ENCODE assay signal across 8 cellular contexts in the genomic region with DNA sequence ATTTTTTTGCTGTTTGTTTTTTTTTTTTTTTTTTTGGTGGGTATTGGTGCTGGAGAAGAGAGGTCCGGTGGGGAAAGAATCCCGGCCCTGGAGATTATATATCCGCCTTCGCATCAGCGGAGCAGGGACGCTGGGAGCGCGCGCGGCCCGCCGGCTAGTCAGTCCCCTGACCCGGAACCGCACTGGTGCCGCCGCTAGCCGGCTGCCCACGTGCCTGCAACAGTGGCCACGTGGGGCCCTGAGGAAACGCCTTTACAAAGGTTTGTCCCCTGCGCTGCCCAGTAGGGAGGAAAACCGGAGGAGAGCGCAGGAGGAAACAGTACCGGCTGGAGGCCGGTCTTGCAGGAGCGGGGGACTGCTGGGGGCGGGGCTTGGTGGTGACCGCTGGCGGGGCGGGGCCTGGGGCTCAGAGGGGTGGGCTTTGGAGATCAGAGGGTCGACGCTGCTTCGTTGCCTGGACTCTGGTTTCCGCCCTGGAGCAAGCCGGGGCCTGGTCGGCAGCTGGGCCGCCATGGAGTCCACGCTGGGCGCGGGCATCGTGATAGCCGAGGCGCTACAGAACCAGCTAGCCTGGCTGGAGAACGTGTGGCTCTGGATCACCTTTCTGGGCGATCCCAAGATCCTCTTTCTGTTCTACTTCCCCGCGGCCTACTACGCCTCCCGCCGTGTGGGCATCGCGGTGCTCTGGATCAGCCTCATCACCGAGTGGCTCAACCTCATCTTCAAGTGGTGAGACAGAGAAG. TPM values are rescaled to one million over a fixed set of nuclear protein-coding genes. Genes with fewer than 3 reads are reported as not detected.
DNase-seq lines count a peak whose midpoint lies in the region; ATAC-seq and TF ChIP-seq lines count a peak whose summit lies in the region.

A gene with protein sequence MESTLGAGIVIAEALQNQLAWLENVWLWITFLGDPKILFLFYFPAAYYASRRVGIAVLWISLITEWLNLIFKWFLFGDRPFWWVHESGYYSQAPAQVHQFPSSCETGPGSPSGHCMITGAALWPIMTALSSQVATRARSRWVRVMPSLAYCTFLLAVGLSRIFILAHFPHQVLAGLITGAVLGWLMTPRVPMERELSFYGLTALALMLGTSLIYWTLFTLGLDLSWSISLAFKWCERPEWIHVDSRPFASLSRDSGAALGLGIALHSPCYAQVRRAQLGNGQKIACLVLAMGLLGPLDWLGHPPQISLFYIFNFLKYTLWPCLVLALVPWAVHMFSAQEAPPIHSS (plus strand): TSS at position 281 of the 743 bp plus-strand sequence. CDS start 231 bp downstream, at position 512.

- peak within 1 kb of the TSS; percentile 95 for H3K27ac Mint-ChIP-seq in activated CD4-positive, alpha-beta T cell treated with anti-CD3 and anti-CD28 coated beads, Interleukin-2, amount 10 ng/mL, durations not matched to agents 7 days and 5 days
- H3K27ac Mint-ChIP-seq in dendritic cell treated with granulocyte-macrophage colony-stimulating factor and Interleukin-4, amounts not matched to agents 40 ng/mL and 50 ng/mL, for 4 days = peak within 1 kb of the TSS; percentile 99

- peaks cover 3% of the 10 kb centered on the region; the same call in 1 of the 2 replicates for H3K4me1 ChIP-seq in BE2C
- peaks cover 20 to 47% of the 10 kb centered on the region in 2 donors for H3K4me1 ChIP-seq in left lung

- peak; percentile 99 for DNase-seq in BE2C
- peak; percentile 94 for DNase-seq in GM19238 (ENCODE audit: insufficient read length, low spot score)
- peak; percentile 98 to 99 for DNase-seq in NCI-H526 (lab: John Stamatoyannopoulos, UW)
- peak; percentile 82 for DNase-seq in activated CD4-positive, alpha-beta T cell treated with anti-CD3 and anti-CD28 coated beads, Interleukin-2, amount 10 ng/mL, durations not matched to agents 7 days and 5 days
- DNase-seq in left lung = peak; percentile 96 to 98
- peak; percentile 78 to 83 for DNase-seq in stimulated activated CD4-positive, alpha-beta T cell treated with anti-CD3 and anti-CD28 coated beads, Interleukin-2, amount 100 ng/mL, for 48 hours

- H3K36me3 Mint-ChIP-seq in activated CD4-positive, alpha-beta T cell treated with anti-CD3 and anti-CD28 coated beads, Interleukin-2, amount 10 ng/mL, durations not matched to agents 7 days and 5 days (ENCODE audit: low read depth) = peaks cover 3% of the 10 kb centered on the region
- H3K36me3 Mint-ChIP-seq in dendritic cell treated with granulocyte-macrophage colony-stimulating factor and Interleukin-4, amounts not matched to agents 40 ng/mL and 50 ng/mL, for 4 days (ENCODE audit: low read depth) = peaks cover 43% of the 10 kb centered on the region

- H3K9me3 Mint-ChIP-seq in activated CD4-positive, alpha-beta T cell treated with anti-CD3 and anti-CD28 coated beads, Interleukin-2, amount 10 ng/mL, durations not matched to agents 7 days and 5 days = no peaks in the 10 kb centered on the region
- no peaks in the 10 kb centered on the region for H3K9me3 Mint-ChIP-seq in dendritic cell treated with granulocyte-macrophage colony-stimulating factor and Interleukin-4, amounts not matched to agents 40 ng/mL and 50 ng/mL, for 4 days

- peak; percentile 49 for ATAC-seq in HG03457 (IDR thresholded peaks at IDR 0.05; ENCODE audit: unreplicated experiment)
- ATAC-seq in left lung = peak; percentile 91

- CTCF ChIA-PET in activated CD4-positive, alpha-beta T cell treated with anti-CD3 and anti-CD28 coated beads, Interleukin-2, amount 10 ng/mL, durations not matched to agents 7 days and 5 days (lab: Charles Lee) = no interaction called here

- H3K27me3 ChIP-seq in BE2C (no peaks in the 10 kb centered on the region), left lung (no peaks in the 10 kb centered on the region)

- H3K9me3 ChIP-seq in BE2C (no peaks in the 10 kb centered on the region), left lung (no peaks in the 10 kb centered on the region)

- POLR2A ChIA-PET in activated CD4-positive, alpha-beta T cell treated with anti-CD3 and anti-CD28 coated beads, Interleukin-2, amount 10 ng/mL, durations not matched to agents 7 days and 5 days (lab: Charles Lee) = no interaction called here

- peak within 1 kb of the TSS; percentile 86 for H3K4me3 Mint-ChIP-seq in activated CD4-positive, alpha-beta T cell treated with anti-CD3 and anti-CD28 coated beads, Interleukin-2, amount 10 ng/mL, durations not matched to agents 7 days and 5 days
- peak within 1 kb of the TSS; percentile 84 for H3K4me3 Mint-ChIP-seq in dendritic cell treated with granulocyte-macrophage colony-stimulating factor and Interleukin-4, amounts not matched to agents 40 ng/mL and 50 ng/mL, for 4 days

- peaks cover 16% of the 10 kb centered on the region for H3K36me3 ChIP-seq in BE2C
- peaks cover 0 to 18% of the 10 kb centered on the region in 2 donors for H3K36me3 ChIP-seq in left lung

- H3K4me1 Mint-ChIP-seq in activated CD4-positive, alpha-beta T cell treated with anti-CD3 and anti-CD28 coated beads, Interleukin-2, amount 10 ng/mL, durations not matched to agents 7 days and 5 days = peaks cover 44% of the 10 kb centered on the region
- H3K4me1 Mint-ChIP-seq in dendritic cell treated with granulocyte-macrophage colony-stimulating factor and Interleukin-4, amounts not matched to agents 40 ng/mL and 50 ng/mL, for 4 days (ENCODE audit: low read depth) = peaks cover 64% of the 10 kb centered on the region

- no peaks in the 10 kb centered on the region for H3K27me3 Mint-ChIP-seq in activated CD4-positive, alpha-beta T cell treated with anti-CD3 and anti-CD28 coated beads, Interleukin-2, amount 10 ng/mL, durations not matched to agents 7 days and 5 days
- H3K27me3 Mint-ChIP-seq in dendritic cell treated with granulocyte-macrophage colony-stimulating factor and Interleukin-4, amounts not matched to agents 40 ng/mL and 50 ng/mL, for 4 days = no peaks in the 10 kb centered on the region

- intact Hi-C loops in dendritic cell treated with granulocyte-macrophage colony-stimulating factor and Interleukin-4, amounts not matched to agents 40 ng/mL and 50 ng/mL, for 4 days (cut with micrococcal nuclease) = loop anchor here (2.0 kb wide), 2 partner anchors 28 to 64 kb away; no protein-coding TSS in a partner anchor
- intact Hi-C loops in left lung (cut with DNase I) = no loop called here

- 0 out of 2 replicates have a peak, but pooled peaks have one; percentile 5 for TF ChIP-seq CTCF in BE2C (IDR thresholded peaks at IDR 0.05; ENCODE audit: low read depth, low read length)
- TF ChIP-seq CTCF in left lung (IDR thresholded peaks at IDR 0.05) = no peak

- peak within 1 kb of the TSS; percentile 87 to 91 for H3K27ac ChIP-seq in left lung

- H3K4me3 ChIP-seq in BE2C (ENCODE audit: low read depth, low read length) = peak within 1 kb of the TSS; percentile 79
- H3K4me3 ChIP-seq in left lung = peak within 1 kb of the TSS; percentile 57 to 75

RNA-seq across cellular contexts. Expression of the gene that starts here (rescaled TPM):
- 92.3 TPM for polyA plus RNA-seq in BE2C (2012; ENCODE audit: insufficient read depth, insufficient read length, low read depth)
- 10 to 100 TPM; 18.1 to 25.2 TPM for total RNA-seq in activated CD4-positive, alpha-beta T cell treated with anti-CD3 and anti-CD28 coated beads, Interleukin-2, amount 10 ng/mL, durations not matched to agents 7 days and 5 days
- 10 to 100 TPM; 47.4 to 62.6 TPM for total RNA-seq in left lung

Comparison
In these comparisons a context has a peak if more than half of its experiments do, and no peak if none do; other contexts are left out.
1. Peak in every context shown above with its lines: DNase-seq, ATAC-seq, H3K4me3 ChIP-seq and H3K27ac ChIP-seq.